Comparison of ENCODE assay signal across 10 cellular contexts in genomic region chr17:61401280-61402072, GRCh38. TPM values are rescaled to one million over a fixed set of nuclear protein-coding genes. Genes with fewer than 3 reads are reported as not detected.
DNase-seq lines count a peak whose midpoint lies in the region; ATAC-seq lines count a peak whose summit lies in the region.
"Had no signal": no experiment of that assay in that cellular context is flagged by ENCODE, and none has a peak within 500 bp of the region (broad histone marks: within the 10 kb centered on the region; RNA-seq: fewer than 3 reads in every experiment).

No MANE protein-coding gene starts in this region.

- H3K36me3 Mint-ChIP-seq in activated T-helper 17 cell treated with anti-CD3 and anti-CD28 coated beads, Interleukin-2, amount 50 U/mL, for 72 hours (ENCODE audit: low read depth) = peaks cover 11% of the 10 kb centered on the region

- H3K9ac ChIP-seq in skeletal muscle tissue (ENCODE audit: low read depth in 1 of 3, low read length in 3 of 3) = peak overlapping the region; percentile 24 to 74 (median 51)

- H3K4me1 ChIP-seq in HAP-1 (no peaks in the 10 kb centered on the region), skeletal muscle tissue (ENCODE audit: control insufficient read depth in 3 of 3, insufficient read depth in 3 of 3, low read length in 3 of 3) (peaks cover 27 to 44% (median 44%) of the 10 kb centered on the region in 3 donors)

- H3K9me3 ChIP-seq in HAP-1 (no peaks in the 10 kb centered on the region), skeletal muscle tissue (ENCODE audit: control insufficient read depth in 3 of 3, low read length in 3 of 3) (no peaks in the 10 kb centered on the region)

- no peaks in the 10 kb centered on the region for H3K27me3 ChIP-seq in HAP-1 (ENCODE audit: low read depth)
- H3K27me3 ChIP-seq in skeletal muscle tissue (ENCODE audit: control insufficient read depth in 3 of 3, insufficient read depth in 3 of 3, low read length in 3 of 3) = peaks cover 77 to 80% (median 78%) of the 10 kb centered on the region in 3 donors

- peaks cover 40% of the 10 kb centered on the region for H3K27me3 Mint-ChIP-seq in activated T-helper 17 cell treated with anti-CD3 and anti-CD28 coated beads, Interleukin-2, amount 50 U/mL, for 72 hours

- no peaks in the 10 kb centered on the region for H3K9me3 Mint-ChIP-seq in activated T-helper 17 cell treated with anti-CD3 and anti-CD28 coated beads, Interleukin-2, amount 50 U/mL, for 72 hours
- H3K9me3 Mint-ChIP-seq: activated T-helper 2 cell treated with anti-CD3 and anti-CD28 coated beads, Interferon-gamma antibody, Interleukin-2, Interleukin-4, amounts not matched to agents 10 μg/mL and 5 μg/mL and 100 μg/mL, durations not matched to agents 14 hours and 24 hours and 36 hours had no signal

- ATAC-seq in activated T-helper 17 cell treated with anti-CD3 and anti-CD28 coated beads, Interleukin-2, amount 50 U/mL, for 72 hours (replicated peaks) = no peak
- ATAC-seq in GM21390 (IDR thresholded peaks at IDR 0.05; ENCODE audit: unreplicated experiment) = no peak

- peak overlapping the region; percentile 36 for H3K27ac ChIP-seq in skeletal muscle tissue (ENCODE audit: low read depth, low read length)

- H3K27ac Mint-ChIP-seq in activated T-helper 17 cell treated with anti-CD3 and anti-CD28 coated beads, Interleukin-2, amount 50 U/mL, for 72 hours = no peak overlapping the region

- H3K4me1 Mint-ChIP-seq in activated T-helper 17 cell treated with anti-CD3 and anti-CD28 coated beads, Interleukin-2, amount 50 U/mL, for 72 hours = peaks cover 9% of the 10 kb centered on the region

- peak overlapping the region; percentile 67 for H3K4me3 ChIP-seq in HAP-1
- H3K4me3 ChIP-seq in skeletal muscle tissue (ENCODE audit: low read length in 3 of 3) = peak overlapping the region; percentile 35 to 70 (median 49)

- peak overlapping the region; percentile 43 for H3K4me3 Mint-ChIP-seq in activated T-helper 17 cell treated with anti-CD3 and anti-CD28 coated beads, Interleukin-2, amount 50 U/mL, for 72 hours

- DNase-seq in HAP-1 (ENCODE audit: low spot score in 2 of 2) (no peak), hepatic stellate cell (ENCODE audit: low spot score) (peak; percentile 47), NAMALWA (ENCODE audit: low spot score) (no peak), DMS79 (lab: John Stamatoyannopoulos, UW) (no peak)
- DNase-seq in activated CD8-positive, alpha-beta memory T cell treated with anti-CD3 and anti-CD28 coated beads for 24 hours = no peak
- DNase-seq: NK-92 treated with Interleukin-12 subunit alpha and Interleukin-12 subunit beta, amount 100 ng/mL, for 24 hours had no signal

- H3K36me3 ChIP-seq in HAP-1 (replicated peaks) = peaks cover 3% of the 10 kb centered on the region
- H3K36me3 ChIP-seq in skeletal muscle tissue (ENCODE audit: control insufficient read depth in 3 of 3, insufficient read depth in 3 of 3, low read length in 3 of 3) = peaks cover 0 to 4% (median 0%) of the 10 kb centered on the region in 3 donors

- in situ Hi-C loops in HAP-1 (cut with MboI; ENCODE audit: low sequenced_read_pairs) = no loop called here

RNA-seq across cellular contexts. Expression of gene TBX2, which starts 1.8 kb away (rescaled TPM):
- total RNA-seq in activated T-helper 17 cell treated with anti-CD3 and anti-CD28 coated beads, Interleukin-2, amount 50 U/mL, for 72 hours = not detected
- 5.2 TPM for total RNA-seq in skeletal muscle tissue

RNA-seq across cellular contexts. Expression of gene TBX4, which starts 50.7 kb away (rescaled TPM):
- total RNA-seq in activated T-helper 17 cell treated with anti-CD3 and anti-CD28 coated beads, Interleukin-2, amount 50 U/mL, for 72 hours = not detected
- total RNA-seq in skeletal muscle tissue = 8.4 TPM
- total RNA-seq: activated T-helper 2 cell treated with anti-CD3 and anti-CD28 coated beads, Interferon-gamma antibody, Interleukin-2, Interleukin-4, amounts not matched to agents 10 μg/mL and 5 μg/mL and 100 μg/mL, durations not matched to agents 14 hours and 24 hours and 36 hours had no signal
